ENCODE assay signal across 9 cellular contexts in genomic region chr20:5848711-5849505, GRCh38.
DNase-seq lines count a peak whose midpoint lies in the region; ATAC-seq and TF ChIP-seq lines count a peak whose summit lies in the region.
"Had no signal": no experiment of that assay in that cellular context is flagged by ENCODE, and none has a peak within 500 bp of the region (broad histone marks: within the 10 kb centered on the region; RNA-seq: fewer than 3 reads in every experiment).

No MANE protein-coding gene starts in this region.

- DNase-seq in Daoy (ENCODE audit: low read depth): peak; percentile 48
- DNase-seq in NCI-H1694 (lab: John Stamatoyannopoulos, UW): peak; percentile 47
- DNase-seq in cardiac fibroblast (ENCODE audit: low read depth in 2 of 2): peak; percentile 64 to 75
- DNase-seq in myocyte (ENCODE audit: low read depth): peak; percentile 94
- DNase-seq in epidermal melanocyte (ENCODE audit: insufficient read length, low spot score): no peak
- DNase-seq in hypothalamus (lab: John Stamatoyannopoulos, UW): no peak

- no peak overlapping the region for H3K4me3 ChIP-seq in cardiac fibroblast (replicated peaks in 1 of 2; ENCODE audit: low read depth in 2 of 2, low read length in 2 of 2)

- TF ChIP-seq CTCF in cardiac fibroblast (IDR thresholded peaks at IDR 0.05; ENCODE audit: low read depth, low read length): no peak

- ATAC-seq in HG03135 (IDR thresholded peaks at IDR 0.05; ENCODE audit: unreplicated experiment): no peak
- no peak for ATAC-seq in GM18858 (IDR thresholded peaks at IDR 0.05; ENCODE audit: unreplicated experiment)
- ATAC-seq: Panc1 had no signal

Comparison
In these comparisons a context has a peak if more than half of its experiments do, and no peak if none do; other contexts are left out.
1. DNase-seq: peak in Daoy (single experiment), NCI-H1694 (single experiment), cardiac fibroblast (2 of 2) and myocyte (single experiment); none in epidermal melanocyte (single experiment) and hypothalamus (0 of 51).